In genomic region chr5:122615146-122615545, GRCh38 we compare ENCODE assay signal across 17 cellular contexts.
A peak's percentile ranks its signal among the peaks of the same experiment; 100 is the strongest.
DNase-seq lines count a peak whose midpoint lies in the region; ATAC-seq lines count a peak whose summit lies in the region.
"Had no signal": no experiment of that assay in that cellular context is flagged by ENCODE, and none has a peak within 500 bp of the region (broad histone marks: within the 10 kb centered on the region; RNA-seq: fewer than 3 reads in every experiment).

No MANE protein-coding gene starts in this region.

- H4K5ac ChIP-seq in mesendoderm (ENCODE audit: low read length) = no peak overlapping the region

- no peak overlapping the region for H3K4me2 ChIP-seq in mesendoderm (ENCODE audit: low read length)
- H3K4me2 ChIP-seq: BLaER1 had no signal

- H2BK15ac ChIP-seq in mesendoderm (replicated peaks; ENCODE audit: low read depth) = no peak overlapping the region

- no peak overlapping the region for H3K18ac ChIP-seq in mesendoderm (ENCODE audit: low read length)

- no peaks in the 10 kb centered on the region for H3K79me1 ChIP-seq in mesendoderm (ENCODE audit: low read length)

- no CpG with 5 or more reads among the region's 1 CpG for WGBS in mesendoderm (ENCODE audit: extremely low coverage, insufficient coverage, low lambda C conversion rate)

- no peak overlapping the region for H3K4me3 ChIP-seq in mesendoderm (ENCODE audit: low read length)
- H3K4me3 ChIP-seq: BLaER1, GM23248 had no signal

- H3K4ac ChIP-seq in mesendoderm (ENCODE audit: low read depth, low read length) = no peak overlapping the region

- no peak overlapping the region for H2BK5ac ChIP-seq in mesendoderm (ENCODE audit: low read length)

- H3K36me3 ChIP-seq in mesendoderm (ENCODE audit: control insufficient read depth, insufficient read depth, low read length) = no peaks in the 10 kb centered on the region
- H3K36me3 ChIP-seq: BLaER1 had no signal

- no peak overlapping the region for H3K56ac ChIP-seq in mesendoderm (ENCODE audit: low read length)

- H3K27me3 ChIP-seq in mesendoderm (ENCODE audit: insufficient read depth, low read length, poor library complexity) = no peaks in the 10 kb centered on the region
- H3K27me3 ChIP-seq: BLaER1 had no signal

- peaks cover 2% of the 10 kb centered on the region for H3K4me1 ChIP-seq in mesendoderm (ENCODE audit: control insufficient read depth, low read depth, low read length)
- H3K4me1 ChIP-seq: BLaER1 had no signal

- DNase-seq in RKO (ENCODE audit: low spot score) (peak; percentile 3), cortex of kidney (lab: John Stamatoyannopoulos, UW) (peak; percentile 4), mesendoderm (peak; percentile 42), foreskin melanocyte (no peak), AG08396 (ENCODE audit: low spot score) (no peak)
- DNase-seq: CD4-positive, alpha-beta T cell; CD8-positive, alpha-beta memory T cell; DMS 273 treated with DMSO at 0.1 percent for 48 hours; DMS79; EL; GDM1; GM23248; H9 had no signal

- H4K8ac ChIP-seq in mesendoderm (ENCODE audit: low read depth, low read length) = no peak overlapping the region

- H2AK5ac ChIP-seq in mesendoderm (ENCODE audit: low read length) = no peak overlapping the region

- no peak overlapping the region for H2BK120ac ChIP-seq in mesendoderm (ENCODE audit: low read depth, low read length)

- H3K79me2 ChIP-seq in mesendoderm (ENCODE audit: control insufficient read depth, insufficient read depth, low read length) = no peaks in the 10 kb centered on the region

- H3K27ac ChIP-seq in mesendoderm (ENCODE audit: low read depth, low read length) = no peak overlapping the region
- H3K27ac ChIP-seq: BLaER1, C4-2B, GM23248 had no signal

- no peak overlapping the region for H3K23ac ChIP-seq in mesendoderm (ENCODE audit: low read length)

- no peak for ATAC-seq in HG03460 (IDR thresholded peaks at IDR 0.05; ENCODE audit: unreplicated experiment)
- ATAC-seq: HCT116 had no signal

- H3K9ac ChIP-seq in mesendoderm (ENCODE audit: low read length) = no peak overlapping the region
- H3K9ac ChIP-seq: BLaER1, GM23248 had no signal

Comparison
In these comparisons a context has a peak if more than half of its experiments do, and no peak if none do; other contexts are left out.
1. DNase-seq: peak in RKO (single experiment), cortex of kidney (single experiment) and mesendoderm (single experiment); none in foreskin melanocyte (single experiment) and AG08396 (single experiment).